ENCODE assay signal across 9 cellular contexts in the genomic region with DNA sequence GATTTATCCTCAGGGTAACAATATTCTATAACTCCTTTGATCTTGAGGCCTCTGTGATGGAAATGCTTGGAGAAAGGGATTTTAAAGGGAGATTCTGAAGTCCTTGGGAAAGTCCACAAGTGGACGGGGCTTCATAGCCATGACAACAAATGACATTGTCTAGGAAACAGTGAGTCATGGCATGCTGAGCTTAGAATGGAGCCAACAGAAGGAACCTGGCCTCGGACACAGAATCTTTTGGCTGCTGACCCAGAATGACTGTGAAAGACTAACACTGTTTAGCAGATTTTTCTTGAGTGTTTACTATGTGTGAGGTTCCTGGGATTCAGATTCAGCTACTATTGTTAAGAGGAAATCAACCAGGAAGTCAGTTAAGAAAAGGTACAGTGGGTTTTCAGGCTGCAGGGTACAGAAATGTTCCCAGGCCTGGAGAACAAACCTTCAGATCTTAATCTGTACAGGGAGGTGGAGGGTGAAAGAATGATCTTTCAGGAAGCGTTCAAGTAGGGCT.
DNase-seq lines count a peak whose midpoint lies in the region; ATAC-seq and FAIRE-seq lines count a peak whose summit lies in the region.
"Had no signal": no experiment of that assay in that cellular context is flagged by ENCODE, and none has a peak within 500 bp of the region (broad histone marks: within the 10 kb centered on the region; RNA-seq: fewer than 3 reads in every experiment).

No MANE protein-coding gene starts in this region.

- peak; percentile 83 for FAIRE-seq in RCC 7860 (lab: Jason Lieb, UNC)

- DNase-seq in COLO668 (lab: John Stamatoyannopoulos, UW; ENCODE audit: unreplicated experiment), result peak; percentile 47
- DNase-seq in RCC 7860 (ENCODE audit: low spot score), result peak; percentile 93
- DNase-seq in fibroblast of peridontal ligament (ENCODE audit: extremely low read depth), result peak; percentile 98
- peak; percentile 77 for DNase-seq in non-pigmented ciliary epithelial cell (ENCODE audit: low read depth)
- no peak for DNase-seq in activated naive CD4-positive, alpha-beta T cell (lab: John Stamatoyannopoulos, UW)
- DNase-seq in NCI-H1048 (lab: John Stamatoyannopoulos, UW), result no peak
- DNase-seq: stimulated activated CD4-positive, alpha-beta T cell treated with anti-CD3 and anti-CD28 coated beads, Interleukin-2, amount 100 ng/mL, for 24 hours had no signal

- ATAC-seq in HG02798 (IDR thresholded peaks at IDR 0.05; ENCODE audit: poor library complexity, unreplicated experiment) (no peak), HG03342 (IDR thresholded peaks at IDR 0.05; ENCODE audit: unreplicated experiment) (no peak)

Comparison
In these comparisons a context has a peak if more than half of its experiments do, and no peak if none do; other contexts are left out.
1. DNase-seq: peak in COLO668 (single experiment), RCC 7860 (single experiment), fibroblast of peridontal ligament (single experiment) and non-pigmented ciliary epithelial cell (single experiment); none in activated naive CD4-positive, alpha-beta T cell (0 of 4) and NCI-H1048 (single experiment).